8 cellular contexts compared by ENCODE assay signal in genomic region chrX:39772057-39772832, GRCh38.
A peak's percentile ranks its signal among the peaks of the same experiment; 100 is the strongest.
DNase-seq lines count a peak whose midpoint lies in the region; ATAC-seq and TF ChIP-seq lines count a peak whose summit lies in the region.

No MANE protein-coding gene starts in this region.

- 11 to 23% (median 21%) methylated on average over 17 to 21 of the region's 21 CpGs for WGBS in stomach, 5 donors

- in situ Hi-C loops in KBM-7 (cut with MboI; ENCODE audit: low pct_unique_long_range_greater_than_20kb, low sequenced_read_pairs), result no loop called here

- no peak for TF ChIP-seq CTCF in stomach (IDR thresholded peaks at IDR 0.05)
- no peak for TF ChIP-seq CTCF in breast epithelium (IDR thresholded peaks at IDR 0.05)

- H3K27me3 Mint-ChIP-seq in naive thymus-derived CD4-positive, alpha-beta T cell, result no peaks in the 10 kb centered on the region

- DNase-seq in KBM-7, result peak; percentile 96
- DNase-seq in activated CD4-positive, CD25-positive, alpha-beta regulatory T cell treated with anti-CD3 and anti-CD28 coated beads, Interleukin-2, amount 50 U/mL, for 16 hours (ENCODE audit: low read depth, low spot score), result peak; percentile 28
- DNase-seq in central memory CD4-positive, alpha-beta T cell, result peak; percentile 19
- DNase-seq in naive thymus-derived CD4-positive, alpha-beta T cell, result peak in 6 of 9 donors; percentile 18 to 52 (median 30)
- peak; percentile 30 for DNase-seq in stomach
- DNase-seq in breast epithelium (ENCODE audit: low spot score in 2 of 2), result no peak

- H3K9me3 Mint-ChIP-seq in naive thymus-derived CD4-positive, alpha-beta T cell, result peaks cover 0 to 2% (median 0%) of the 10 kb centered on the region in 11 donors

- peak; percentile 63 for ATAC-seq in naive thymus-derived CD4-positive, alpha-beta T cell
- no peak for ATAC-seq in GM19467 (IDR thresholded peaks at IDR 0.05; ENCODE audit: unreplicated experiment)
- ATAC-seq in HG03571 (IDR thresholded peaks at IDR 0.05; ENCODE audit: unreplicated experiment), result no peak

- H3K4me1 Mint-ChIP-seq in naive thymus-derived CD4-positive, alpha-beta T cell, result peaks cover 20 to 50% (median 43%) of the 10 kb centered on the region in 7 donors

- intact Hi-C loops in naive thymus-derived CD4-positive, alpha-beta T cell (cut with micrococcal nuclease), result loop anchor here (5.0 to 10.0 kb wide), 5 partner anchors 40 to 967 kb away; partner anchors contain the start of genes BCOR (in 2 of the 2) and MID1IP1 (in 2 of the 2)
- intact Hi-C loops in stomach (cut with DNase I; ENCODE audit: low total_unique reads), result no loop called here
- intact Hi-C loops in breast epithelium (cut with DNase I; ENCODE audit: low total_unique reads), result no loop called here

- peaks cover 26 to 32% of the 10 kb centered on the region in 2 donors for H3K4me1 ChIP-seq in naive thymus-derived CD4-positive, alpha-beta T cell (ENCODE audit: control insufficient read depth in 2 of 2, insufficient read depth in 2 of 2, low read length in 2 of 2)
- H3K4me1 ChIP-seq in stomach (peaks cover 0 to 27% (median 9%) of the 10 kb centered on the region in 4 donors), breast epithelium (no peaks in the 10 kb centered on the region)

- H3K36me3 ChIP-seq in naive thymus-derived CD4-positive, alpha-beta T cell (ENCODE audit: control insufficient read depth in 2 of 3, insufficient read depth in 3 of 3, low read length in 3 of 3), result no peaks in the 10 kb centered on the region
- H3K36me3 ChIP-seq in stomach (no peaks in the 10 kb centered on the region), breast epithelium (no peaks in the 10 kb centered on the region)

- peak overlapping the region; percentile 17 for H3K4me3 ChIP-seq in naive thymus-derived CD4-positive, alpha-beta T cell (ENCODE audit: low read length)
- H3K4me3 ChIP-seq in stomach (no peak overlapping the region), breast epithelium (no peak overlapping the region)

- H3K27ac Mint-ChIP-seq in naive thymus-derived CD4-positive, alpha-beta T cell, result peak overlapping the region; percentile 86 to 98 (median 94)

- POLR2A ChIA-PET in naive thymus-derived CD4-positive, alpha-beta T cell (lab: Charles Lee), result interaction anchor here (0.6 to 1.3 kb wide), 4 partner anchors 83 to 955 kb away, joined by 3 to 5 read pairs (median 4); partner anchors contain the start of gene BCOR

- H3K27me3 ChIP-seq in naive thymus-derived CD4-positive, alpha-beta T cell (ENCODE audit: control insufficient read depth in 2 of 2, insufficient read depth in 2 of 2, low read length in 2 of 2), result no peaks in the 10 kb centered on the region
- peaks cover 0 to 5% (median 0%) of the 10 kb centered on the region in 3 donors for H3K27me3 ChIP-seq in stomach
- peaks cover 0 to 72% of the 10 kb centered on the region in 2 donors for H3K27me3 ChIP-seq in breast epithelium

- H3K36me3 Mint-ChIP-seq in naive thymus-derived CD4-positive, alpha-beta T cell, result peaks cover 0 to 3% (median 0%) of the 10 kb centered on the region in 5 donors

- H3K27ac ChIP-seq in naive thymus-derived CD4-positive, alpha-beta T cell (ENCODE audit: low read depth, low read length), result peak overlapping the region; percentile 43
- H3K27ac ChIP-seq in stomach (peak overlapping the region; percentile 5 to 77 (median 34)), breast epithelium (no peak overlapping the region)

- TF ChIP-seq EP300 in stomach (IDR thresholded peaks at IDR 0.05), result no peak

- H3K9me3 ChIP-seq in naive thymus-derived CD4-positive, alpha-beta T cell (ENCODE audit: control insufficient read depth in 2 of 3, low read length in 3 of 3), result no peaks in the 10 kb centered on the region
- H3K9me3 ChIP-seq in stomach, result no peaks in the 10 kb centered on the region
- no peaks in the 10 kb centered on the region for H3K9me3 ChIP-seq in breast epithelium

- CTCF ChIA-PET in naive thymus-derived CD4-positive, alpha-beta T cell (lab: Charles Lee), result no interaction called here

- H3K4me3 Mint-ChIP-seq in naive thymus-derived CD4-positive, alpha-beta T cell, result peak overlapping the region; percentile 43 to 80 (median 74)

- TF ChIP-seq POLR2A in stomach (IDR thresholded peaks at IDR 0.05), result no peak
- no peak for TF ChIP-seq POLR2A in breast epithelium (IDR thresholded peaks at IDR 0.05)

Comparison
In these comparisons a context has a peak if more than half of its experiments do, and no peak if none do; other contexts are left out.
1. DNase-seq: peak in KBM-7 (single experiment), activated CD4-positive, CD25-positive, alpha-beta regulatory T cell treated with anti-CD3 and anti-CD28 coated beads, Interleukin-2, amount 50 U/mL, for 16 hours (single experiment), central memory CD4-positive, alpha-beta T cell (single experiment), naive thymus-derived CD4-positive, alpha-beta T cell (6 of 9) and stomach (single experiment); none in breast epithelium (0 of 2).
2. H3K27ac ChIP-seq: peak in naive thymus-derived CD4-positive, alpha-beta T cell (single experiment) and stomach (5 of 5); none in breast epithelium (0 of 2).
3. intact Hi-C loops: an anchor here in naive thymus-derived CD4-positive, alpha-beta T cell (5.0 to 10.0 kb wide); none called in stomach and breast epithelium.